ENCODE assay signal across 8 cellular contexts in genomic region chr12:64802180-64802775, GRCh38. TPM values are rescaled to one million over a fixed set of nuclear protein-coding genes. Genes with fewer than 3 reads are reported as not detected.
A peak's percentile ranks its signal among the peaks of the same experiment; 100 is the strongest.
DNase-seq lines count a peak whose midpoint lies in the region; ATAC-seq and TF ChIP-seq lines count a peak whose summit lies in the region.
"Not testable (repeated sequence)": the region's sequence is repeated elsewhere in the genome, so short reads cannot be mapped to it uniquely, and the experiment has no call there.

No MANE protein-coding gene starts in this region.

- DNase-seq in CD1c-positive myeloid dendritic cell (ENCODE audit: extremely low spot score) (peak; percentile 64), Karpas-422 (peak; percentile 79)
- DNase-seq in activated CD8-positive, alpha-beta memory T cell treated with anti-CD3 and anti-CD28 coated beads for 24 hours, result peak; percentile 82
- peak; percentile 29 for DNase-seq in effector CD4-positive, alpha-beta T cell
- peak; percentile 67 to 69 for DNase-seq in stimulated activated CD4-positive, alpha-beta T cell treated with anti-CD3 and anti-CD28 coated beads, Interleukin-2, amount 100 ng/mL, for 24 hours

- peak; percentile 61 for ATAC-seq in GM21360 (IDR thresholded peaks at IDR 0.05; ENCODE audit: unreplicated experiment)

- not testable (repeated sequence) for H3K27me3 ChIP-seq in Karpas-422 (ENCODE audit: low read length); OCI-LY1 (ENCODE audit: insufficient read depth, low read length); liver (ENCODE audit: control insufficient read depth in 4 of 4, insufficient read depth in 4 of 4, low read length in 3 of 4)

- not testable (repeated sequence) for H3K9ac ChIP-seq in Karpas-422 (ENCODE audit: low read length); OCI-LY1 (ENCODE audit: low read length); liver (ENCODE audit: low read depth in 1 of 2, low read length in 2 of 2)

- not testable (repeated sequence) for H2AFZ ChIP-seq in Karpas-422 (ENCODE audit: low read length); OCI-LY1 (ENCODE audit: low read length)

- not testable (repeated sequence) for H3K4me2 ChIP-seq in Karpas-422 (ENCODE audit: low read depth, low read length, poor library complexity, severe bottlenecking); OCI-LY1 (ENCODE audit: low read length)

- 32% methylated on average over 8 of the region's 8 CpGs for WGBS in liver

- H3F3A ChIP-seq in OCI-LY1 (ENCODE audit: insufficient read depth, low read length), result not testable (repeated sequence)

- not testable (repeated sequence) for H3K79me2 ChIP-seq in Karpas-422 (ENCODE audit: low read length); OCI-LY1 (ENCODE audit: insufficient read depth, low read length)

- H3K36me3 ChIP-seq in Karpas-422 (ENCODE audit: insufficient read depth, low read length); OCI-LY1 (ENCODE audit: insufficient read depth, low read length); liver (ENCODE audit: control insufficient read depth in 4 of 4, insufficient read depth in 3 of 4, low read depth in 1 of 4, low read length in 3 of 4): not testable (repeated sequence)

- peak; percentile 70 to 77 for TF ChIP-seq RAD21 in liver (IDR thresholded peaks at IDR 0.05)

- H3K27ac ChIP-seq in Karpas-422 (ENCODE audit: low read length); OCI-LY1 (ENCODE audit: low read depth, low read length, poor library complexity, severe bottlenecking); liver (ENCODE audit: low read depth in 1 of 2, low read length in 2 of 2): not testable (repeated sequence)

- H3K9me2 ChIP-seq in Karpas-422 (replicated peaks; ENCODE audit: insufficient read depth, low read length); OCI-LY1 (ENCODE audit: low read depth, low read length): not testable (repeated sequence)

- H3K9me3 ChIP-seq in Karpas-422 (ENCODE audit: low read length); OCI-LY1 (ENCODE audit: low read length); liver (ENCODE audit: control insufficient read depth in 4 of 4, low read length in 3 of 4): not testable (repeated sequence)

- H3K4me1 ChIP-seq in Karpas-422 (ENCODE audit: low read length); OCI-LY1 (ENCODE audit: insufficient read depth, low read length, severe bottlenecking); liver (ENCODE audit: control insufficient read depth in 4 of 4, insufficient read depth in 4 of 4, low read length in 3 of 4): not testable (repeated sequence)

- not testable (repeated sequence) for H4K20me1 ChIP-seq in Karpas-422 (ENCODE audit: insufficient read depth, low read depth, low read length); OCI-LY1 (ENCODE audit: insufficient read depth, low read length)

- TF ChIP-seq CTCF in OCI-LY1 (IDR thresholded peaks at IDR 0.05; ENCODE audit: low read length), result peak; percentile 68
- peak; percentile 78 for TF ChIP-seq CTCF in liver (IDR thresholded peaks at IDR 0.05; ENCODE audit: low read depth, low read length, missing input control)

- H3K4me3 ChIP-seq in Karpas-422 (ENCODE audit: low read length); OCI-LY1 (ENCODE audit: low read depth, low read length, poor library complexity, severe bottlenecking); liver (ENCODE audit: low read depth in 1 of 3, low read length in 3 of 3): not testable (repeated sequence)

RNA-seq across cellular contexts. Expression of gene TBC1D30, which starts 22.2 kb away (rescaled TPM):
- 7.1 and 15.5 TPM in 2 replicates for total RNA-seq in Karpas-422 (2014; rRNA removed; shearing (Covaris generic); ENCODE audit: low replicate concordance)
- total RNA-seq in liver, result 1 to 10 TPM in 1 of 2 donors, under 1 TPM in 1; 0.79 to 2.2 TPM
- polyA plus RNA-seq in liver, result under 1 TPM; 0.46 to 0.60 TPM

RNA-seq across cellular contexts. Expression of gene GNS, which starts 43.1 kb away (rescaled TPM):
- total RNA-seq in Karpas-422 (2014; rRNA removed; shearing (Covaris generic); ENCODE audit: low replicate concordance), result 25.2 and 49.5 TPM in 2 replicates
- 10 to 100 TPM; 70.1 to 78.6 TPM for total RNA-seq in liver
- polyA plus RNA-seq in liver, result 10 to 100 TPM; 27.8 to 44.8 TPM

Comparison
In these comparisons a context has a peak if more than half of its experiments do, and no peak if none do; other contexts are left out.
1. DNase-seq: peak in every context shown above with its lines; median percentile 82 in activated CD8-positive, alpha-beta memory T cell treated with anti-CD3 and anti-CD28 coated beads for 24 hours; 79 in Karpas-422; 68 in stimulated activated CD4-positive, alpha-beta T cell treated with anti-CD3 and anti-CD28 coated beads, Interleukin-2, amount 100 ng/mL, for 24 hours; 64 in CD1c-positive myeloid dendritic cell; 29 in effector CD4-positive, alpha-beta T cell.